Comparison of ENCODE assay signal across 2 cellular contexts in genomic region chr18:48843162-48843561, GRCh38.
TF ChIP-seq lines count a peak whose summit lies in the region.

No MANE protein-coding gene starts in this region.

TF ChIP-seq in HEK293, 187 proteins besides CTCF, POLR2A, EP300 and RAD21 (continued from another document):
- TF ChIP-seq BCL6B (tag by site-specific recombination; IDR thresholded peaks at IDR 0.05), result no peak
- TF ChIP-seq ZNF560 (tag by site-specific recombination; IDR thresholded peaks at IDR 0.05; ENCODE audit: borderline replicate concordance), result no peak
- TF ChIP-seq ZNF701 (tag by site-specific recombination; IDR thresholded peaks at IDR 0.05), result no peak
- TF ChIP-seq ZNF341 (tag by site-specific recombination; IDR thresholded peaks at IDR 0.05; ENCODE audit: low read depth), result 0 out of 2 replicates have a peak, but pooled peaks have one; percentile 29

TF ChIP-seq in endothelial cell of umbilical vein, 7 proteins besides CTCF, POLR2A, EP300 and RAD21 (continued from another document):
- TF ChIP-seq FOS (IDR thresholded peaks at IDR 0.05; ENCODE audit: borderline replicate concordance, insufficient read depth, low read length) (no peak), GATA2 (IDR thresholded peaks at IDR 0.05; ENCODE audit: insufficient read depth, insufficient read length, low read depth, low read length) (no peak), POLR2AphosphoS5 (IDR thresholded peaks at IDR 0.05; ENCODE audit: insufficient read depth, low read depth, low read length) (no peak)
TF ChIP-seq in endothelial cell of umbilical vein: peak in this region for 0.
